ENCODE assay signal across 25 cellular contexts in genomic region chr15:40467260-40467615, GRCh38. TPM values are rescaled to one million over a fixed set of nuclear protein-coding genes. Genes with fewer than 3 reads are reported as not detected.
A peak's percentile ranks its signal among the peaks of the same experiment; 100 is the strongest.
DNase-seq lines count a peak whose midpoint lies in the region; ATAC-seq and TF ChIP-seq lines count a peak whose summit lies in the region.
"Had no signal": no experiment of that assay in that cellular context is flagged by ENCODE, and none has a peak within 500 bp of the region (broad histone marks: within the 10 kb centered on the region; RNA-seq: fewer than 3 reads in every experiment).

No MANE protein-coding gene starts in this region.

- no peaks in the 10 kb centered on the region for H3K27me3 Mint-ChIP-seq in activated CD4-positive, alpha-beta T cell treated with anti-CD3 and anti-CD28 coated beads, Interleukin-2, amount 10 ng/mL, durations not matched to agents 7 days and 5 days
- H3K27me3 Mint-ChIP-seq in activated T-helper 17 cell treated with anti-CD3 and anti-CD28 coated beads, Interleukin-2, amount 50 U/mL, for 72 hours, result no peaks in the 10 kb centered on the region
- no peaks in the 10 kb centered on the region for H3K27me3 Mint-ChIP-seq in memory B cell
- H3K27me3 Mint-ChIP-seq: activated CD4-positive, alpha-beta T cell treated with anti-CD3 and anti-CD28 coated beads for 36 hours; stimulated activated naive CD8-positive, alpha-beta T cell treated with anti-CD3 and anti-CD28 coated beads, Interleukin-15, amount 100 ng/mL, for 72 hours had no signal

- no peak for TF ChIP-seq POLR2A in tibial nerve (IDR thresholded peaks at IDR 0.05)

- DNase-seq in activated CD4-positive, alpha-beta T cell treated with anti-CD3 and anti-CD28 coated beads, Interleukin-2, amount 10 ng/mL, durations not matched to agents 7 days and 5 days, result no peak
- no peak for DNase-seq in activated CD4-positive, alpha-beta T cell treated with anti-CD3 and anti-CD28 coated beads for 4 hours
- DNase-seq in memory B cell (ENCODE audit: low spot score in 2 of 2) (no peak), upper lobe of right lung (peak; percentile 41), tibial nerve (ENCODE audit: low spot score in 2 of 2) (no peak), pons (ENCODE audit: low spot score) (no peak)
- no peak for DNase-seq in stimulated activated CD4-positive, alpha-beta T cell treated with anti-CD3 and anti-CD28 coated beads, Interleukin-4, amount 100 ng/mL, for 1 hour
- DNase-seq: activated CD4-positive, alpha-beta T cell treated with anti-CD3 and anti-CD28 coated beads for 36 hours; activated naive CD4-positive, alpha-beta T cell treated with anti-CD3 and anti-CD28 coated beads for 36 hours; amygdala; NCI-H146; NCI-H2107; NCI-H345; right cardiac atrium; Right ventricle myocardium superior; stimulated activated CD4-positive, alpha-beta T cell treated with anti-CD3 and anti-CD28 coated beads, Interleukin-1b, Interleukin-23, amount 100 ng/mL, for 48 hours; stimulated activated naive CD8-positive, alpha-beta T cell treated with anti-CD3 and anti-CD28 coated beads, Interleukin-15, amount 100 ng/mL, for 72 hours; thyroid gland had no signal

- no peaks in the 10 kb centered on the region for H3K9me3 Mint-ChIP-seq in activated CD4-positive, alpha-beta T cell treated with anti-CD3 and anti-CD28 coated beads, Interleukin-2, amount 10 ng/mL, durations not matched to agents 7 days and 5 days
- no peaks in the 10 kb centered on the region for H3K9me3 Mint-ChIP-seq in activated T-helper 17 cell treated with anti-CD3 and anti-CD28 coated beads, Interleukin-2, amount 50 U/mL, for 72 hours
- H3K9me3 Mint-ChIP-seq in memory B cell, result no peaks in the 10 kb centered on the region
- H3K9me3 Mint-ChIP-seq: activated naive CD4-positive, alpha-beta T cell treated with anti-CD3 and anti-CD28 coated beads for 36 hours; stimulated activated naive CD8-positive, alpha-beta T cell treated with anti-CD3 and anti-CD28 coated beads, Interleukin-15, amount 100 ng/mL, for 72 hours had no signal

- no peak for TF ChIP-seq CTCF in upper lobe of right lung (IDR thresholded peaks at IDR 0.05)
- TF ChIP-seq CTCF in tibial nerve (IDR thresholded peaks at IDR 0.05), result no peak

- POLR2A ChIA-PET in activated CD4-positive, alpha-beta T cell treated with anti-CD3 and anti-CD28 coated beads, Interleukin-2, amount 10 ng/mL, durations not matched to agents 7 days and 5 days (lab: Charles Lee), result no interaction called here

- no peak overlapping the region for H3K4me3 ChIP-seq in upper lobe of right lung
- H3K4me3 ChIP-seq in tibial nerve, result no peak overlapping the region
- H3K4me3 ChIP-seq: gastroesophageal sphincter, HAP-1, smooth muscle cell, thyroid gland had no signal

- CTCF ChIA-PET in activated CD4-positive, alpha-beta T cell treated with anti-CD3 and anti-CD28 coated beads, Interleukin-2, amount 10 ng/mL, durations not matched to agents 7 days and 5 days (lab: Charles Lee), result no interaction called here

- no peak for TF ChIP-seq EP300 in tibial nerve (IDR thresholded peaks at IDR 0.05)

- peaks cover 43% of the 10 kb centered on the region for H3K36me3 ChIP-seq in upper lobe of right lung
- peaks cover 2 to 64% (median 4%) of the 10 kb centered on the region in 3 donors for H3K36me3 ChIP-seq in tibial nerve

- peak overlapping the region; percentile 54 for H3K27ac Mint-ChIP-seq in activated CD4-positive, alpha-beta T cell treated with anti-CD3 and anti-CD28 coated beads, Interleukin-2, amount 10 ng/mL, durations not matched to agents 7 days and 5 days
- peak overlapping the region; percentile 84 for H3K27ac Mint-ChIP-seq in activated T-helper 17 cell treated with anti-CD3 and anti-CD28 coated beads, Interleukin-2, amount 50 U/mL, for 72 hours
- peak overlapping the region; percentile 45 for H3K27ac Mint-ChIP-seq in memory B cell

- H3K27me3 ChIP-seq in upper lobe of right lung (no peaks in the 10 kb centered on the region), tibial nerve (no peaks in the 10 kb centered on the region)
- H3K27me3 ChIP-seq: gastroesophageal sphincter, thyroid gland had no signal

- H3K9me3 ChIP-seq in upper lobe of right lung, result no peaks in the 10 kb centered on the region
- H3K9me3 ChIP-seq in tibial nerve, result no peaks in the 10 kb centered on the region
- H3K9me3 ChIP-seq: gastroesophageal sphincter, HAP-1, thyroid gland had no signal

- peaks cover 30% of the 10 kb centered on the region for H3K4me1 Mint-ChIP-seq in activated CD4-positive, alpha-beta T cell treated with anti-CD3 and anti-CD28 coated beads, Interleukin-2, amount 10 ng/mL, durations not matched to agents 7 days and 5 days
- peaks cover 13% of the 10 kb centered on the region for H3K4me1 Mint-ChIP-seq in activated T-helper 17 cell treated with anti-CD3 and anti-CD28 coated beads, Interleukin-2, amount 50 U/mL, for 72 hours
- peaks cover 11% of the 10 kb centered on the region for H3K4me1 Mint-ChIP-seq in memory B cell

- intact Hi-C loops in upper lobe of right lung (cut with DNase I), result no loop called here

- H3K4me3 Mint-ChIP-seq in activated CD4-positive, alpha-beta T cell treated with anti-CD3 and anti-CD28 coated beads, Interleukin-2, amount 10 ng/mL, durations not matched to agents 7 days and 5 days, result no peak overlapping the region
- H3K4me3 Mint-ChIP-seq in activated T-helper 17 cell treated with anti-CD3 and anti-CD28 coated beads, Interleukin-2, amount 50 U/mL, for 72 hours, result no peak overlapping the region
- no peak overlapping the region for H3K4me3 Mint-ChIP-seq in memory B cell
- H3K4me3 Mint-ChIP-seq: activated CD4-positive, alpha-beta T cell treated with anti-CD3 and anti-CD28 coated beads for 36 hours; activated naive CD4-positive, alpha-beta T cell treated with anti-CD3 and anti-CD28 coated beads for 36 hours; stimulated activated naive CD8-positive, alpha-beta T cell treated with anti-CD3 and anti-CD28 coated beads, Interleukin-15, amount 100 ng/mL, for 72 hours had no signal

- peaks cover 11% of the 10 kb centered on the region for H3K4me1 ChIP-seq in upper lobe of right lung
- peaks cover 0 to 23% (median 9%) of the 10 kb centered on the region in 4 donors for H3K4me1 ChIP-seq in tibial nerve

- ATAC-seq in activated T-helper 17 cell treated with anti-CD3 and anti-CD28 coated beads, Interleukin-2, amount 50 U/mL, for 72 hours (replicated peaks), result no peak
- no peak for ATAC-seq in memory B cell (ENCODE audit: low read depth)
- no peak for ATAC-seq in upper lobe of right lung
- ATAC-seq: activated CD4-positive, alpha-beta T cell treated with anti-CD3 and anti-CD28 coated beads for 36 hours; gastroesophageal sphincter; HepG2; right cardiac atrium; stimulated activated naive CD8-positive, alpha-beta T cell treated with anti-CD3 and anti-CD28 coated beads, Interleukin-15, amount 100 ng/mL, for 72 hours had no signal

- H3K27ac ChIP-seq in upper lobe of right lung (no peak overlapping the region), tibial nerve (no peak overlapping the region)
- H3K27ac ChIP-seq: 22Rv1, C4-2B, gastroesophageal sphincter, thyroid gland had no signal

- H3K36me3 Mint-ChIP-seq in activated CD4-positive, alpha-beta T cell treated with anti-CD3 and anti-CD28 coated beads, Interleukin-2, amount 10 ng/mL, durations not matched to agents 7 days and 5 days (ENCODE audit: low read depth), result peaks cover 24% of the 10 kb centered on the region
- H3K36me3 Mint-ChIP-seq in activated T-helper 17 cell treated with anti-CD3 and anti-CD28 coated beads, Interleukin-2, amount 50 U/mL, for 72 hours (ENCODE audit: low read depth), result peaks cover 37% of the 10 kb centered on the region
- H3K36me3 Mint-ChIP-seq in memory B cell, result peaks cover 5% of the 10 kb centered on the region

RNA-seq across cellular contexts. Expression of gene CHST14, which starts 3.5 kb away (rescaled TPM):
- 10 to 100 TPM; 14.3 to 14.6 TPM for total RNA-seq in activated CD4-positive, alpha-beta T cell treated with anti-CD3 and anti-CD28 coated beads, Interleukin-2, amount 10 ng/mL, durations not matched to agents 7 days and 5 days
- 10 to 100 TPM in 1 of 2 donors, 1 to 10 TPM in 1; 6.0 to 12.1 TPM for total RNA-seq in activated T-helper 17 cell treated with anti-CD3 and anti-CD28 coated beads, Interleukin-2, amount 50 U/mL, for 72 hours
- total RNA-seq in upper lobe of right lung, result 14.1 TPM
- total RNA-seq in tibial nerve, result 10 to 100 TPM in 3 of 4 donors, 1 to 10 TPM in 1; 5.7 to 27.8 (median 15.4) TPM

RNA-seq across cellular contexts. Expression of gene BAHD1, which starts 26.5 kb away (rescaled TPM):
- total RNA-seq in activated CD4-positive, alpha-beta T cell treated with anti-CD3 and anti-CD28 coated beads, Interleukin-2, amount 10 ng/mL, durations not matched to agents 7 days and 5 days, result 10 to 100 TPM; 28.7 to 30.8 TPM
- total RNA-seq in activated T-helper 17 cell treated with anti-CD3 and anti-CD28 coated beads, Interleukin-2, amount 50 U/mL, for 72 hours, result 10 to 100 TPM; 16.6 to 20.3 TPM
- total RNA-seq in upper lobe of right lung (29.8 TPM), tibial nerve (10 to 100 TPM; 12.3 to 25.5 (median 16.2) TPM)
